In the genomic region with DNA sequence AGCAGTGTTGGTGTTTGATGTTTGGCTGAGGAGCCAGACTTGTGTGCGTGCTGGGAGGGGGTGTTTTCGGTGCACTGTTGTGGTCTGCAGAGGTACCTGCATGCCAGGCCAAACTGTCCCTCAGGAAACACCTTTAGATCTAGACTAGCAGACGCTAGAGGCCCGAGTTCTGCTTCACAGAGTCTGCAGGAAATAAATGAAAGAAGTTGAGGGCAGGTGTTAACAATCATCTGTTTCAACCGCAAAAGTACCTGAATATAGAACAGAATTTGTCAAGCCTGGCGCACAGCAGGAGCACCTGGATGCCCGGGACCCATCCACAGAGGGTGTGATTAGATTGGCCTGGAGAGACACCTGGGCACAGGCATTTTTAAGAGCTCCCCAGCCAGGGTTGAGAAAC, we compare ENCODE assay signal across 8 cellular contexts. TPM values are rescaled to one million over a fixed set of nuclear protein-coding genes. Genes with fewer than 3 reads are reported as not detected.
A peak's percentile ranks its signal among the peaks of the same experiment; 100 is the strongest.
DNase-seq lines count a peak whose midpoint lies in the region; ATAC-seq and TF ChIP-seq lines count a peak whose summit lies in the region.
"Had no signal": no experiment of that assay in that cellular context is flagged by ENCODE, and none has a peak within 500 bp of the region (broad histone marks: within the 10 kb centered on the region; RNA-seq: fewer than 3 reads in every experiment).

No MANE protein-coding gene starts in this region.

- H3K27me3 Mint-ChIP-seq in IgD-negative memory B cell: no peaks in the 10 kb centered on the region
- H3K27me3 Mint-ChIP-seq in nephron progenitor cell (ENCODE audit: low read depth, poor library complexity): peaks cover 19% of the 10 kb centered on the region

- H3K4me3 Mint-ChIP-seq in IgD-negative memory B cell (peak overlapping the region; percentile 73 to 88 (median 79)), nephron progenitor cell (no peak overlapping the region)

- H3K27ac Mint-ChIP-seq in IgD-negative memory B cell: peak overlapping the region; percentile 91 to 94 (median 94)
- H3K27ac Mint-ChIP-seq in nephron progenitor cell: peak overlapping the region; percentile 9

- H3K4me1 Mint-ChIP-seq in IgD-negative memory B cell (peaks cover 55 to 62% (median 62%) of the 10 kb centered on the region in 3 donors), nephron progenitor cell (peaks cover 6% of the 10 kb centered on the region)

- H3K36me3 Mint-ChIP-seq in IgD-negative memory B cell: peaks cover 3% of the 10 kb centered on the region
- H3K36me3 Mint-ChIP-seq in nephron progenitor cell (ENCODE audit: low read depth): no peaks in the 10 kb centered on the region

- no peak for TF ChIP-seq CTCF in nephron progenitor cell (IDR thresholded peaks at IDR 0.05)

- ATAC-seq in GM19023 (IDR thresholded peaks at IDR 0.05; ENCODE audit: unreplicated experiment): peak; percentile 47
- peak; percentile 55 for ATAC-seq in HG02588 (IDR thresholded peaks at IDR 0.05; ENCODE audit: unreplicated experiment)

- DNase-seq in nephron progenitor cell (no peak), GM03348 (ENCODE audit: low spot score) (no peak), HK-2 (ENCODE audit: unreplicated experiment) (no peak)
- DNase-seq in stimulated activated CD8-positive, alpha-beta memory T cell treated with anti-CD3 and anti-CD28 coated beads, Interleukin-4, amount 100 ng/mL, for 48 hours: no peak
- DNase-seq: effector CD8-positive, alpha-beta T cell had no signal

- H3K9me3 Mint-ChIP-seq in IgD-negative memory B cell: peaks cover 0 to 2% (median 0%) of the 10 kb centered on the region in 3 donors
- H3K9me3 Mint-ChIP-seq in nephron progenitor cell: peaks cover 3% of the 10 kb centered on the region

RNA-seq across cellular contexts. Expression of a gene that starts 40.5 kb away (rescaled TPM):
- 64.7 TPM for polyA plus RNA-seq in IgD-negative memory B cell
